In genomic region chr22:50017701-50018224, GRCh38 we compare ENCODE assay signal across 22 cellular contexts. TPM values are rescaled to one million over a fixed set of nuclear protein-coding genes. Genes with fewer than 3 reads are reported as not detected.
DNase-seq lines count a peak whose midpoint lies in the region; ATAC-seq lines count a peak whose summit lies in the region.
"Had no signal": no experiment of that assay in that cellular context is flagged by ENCODE, and none has a peak within 500 bp of the region (broad histone marks: within the 10 kb centered on the region; RNA-seq: fewer than 3 reads in every experiment).

No MANE protein-coding gene starts in this region.

- peaks cover 30% of the 10 kb centered on the region for H3K4me1 Mint-ChIP-seq in activated naive CD4-positive, alpha-beta T cell treated with anti-CD3 and anti-CD28 coated beads, Interleukin-2, amount 10 ng/mL, durations not matched to agents 7 days and 5 days
- H3K4me1 Mint-ChIP-seq in T-cell: peaks cover 12 to 24% (median 14%) of the 10 kb centered on the region in 3 donors
- H3K4me1 Mint-ChIP-seq in stimulated activated naive CD8-positive, alpha-beta T cell treated with anti-CD3 and anti-CD28 coated beads, Interleukin-15, Interleukin-2, amounts not matched to agents 100 ng/mL and 50 ng/mL, for 24 hours (ENCODE audit: low read depth): peaks cover 5% of the 10 kb centered on the region

- peaks cover 30% of the 10 kb centered on the region for H3K27me3 Mint-ChIP-seq in activated naive CD4-positive, alpha-beta T cell treated with anti-CD3 and anti-CD28 coated beads, Interleukin-2, amount 10 ng/mL, durations not matched to agents 7 days and 5 days
- H3K27me3 Mint-ChIP-seq in T-cell: peaks cover 0 to 8% of the 10 kb centered on the region in 2 donors
- no peaks in the 10 kb centered on the region for H3K27me3 Mint-ChIP-seq in stimulated activated naive CD8-positive, alpha-beta T cell treated with anti-CD3 and anti-CD28 coated beads, Interleukin-15, Interleukin-2, amounts not matched to agents 100 ng/mL and 50 ng/mL, for 24 hours

- no peak overlapping the region for H3K4me3 ChIP-seq in effector memory CD4-positive, alpha-beta T cell (ENCODE audit: insufficient read depth, low read depth, low read length, poor library complexity, severe bottlenecking)
- H3K4me3 ChIP-seq: hepatocyte, left ventricle myocardium inferior, thoracic aorta had no signal

- DNase-seq in activated naive CD4-positive, alpha-beta T cell treated with anti-CD3 and anti-CD28 coated beads, Interleukin-2, amount 10 ng/mL, durations not matched to agents 7 days and 5 days: no peak
- no peak for DNase-seq in activated naive CD4-positive, alpha-beta T cell (lab: John Stamatoyannopoulos, UW)
- DNase-seq in T-cell (no peak), COLO668 (lab: John Stamatoyannopoulos, UW; ENCODE audit: unreplicated experiment) (no peak), cerebellar nuclear complex (lab: John Stamatoyannopoulos, UW) (no peak)
- DNase-seq in effector memory CD4-positive, alpha-beta T cell: no peak
- DNase-seq: foreskin fibroblast, HFFc6, midbrain, NCI-H1694, NCI-H526 had no signal

- CTCF ChIA-PET in activated naive CD4-positive, alpha-beta T cell treated with anti-CD3 and anti-CD28 coated beads, Interleukin-2, amount 10 ng/mL, durations not matched to agents 7 days and 5 days (lab: Charles Lee): interaction anchor here (1.0 kb wide), 1 partner anchor 86 kb away, joined by 5 read pairs; no protein-coding TSS in a partner anchor
- CTCF ChIA-PET in T-cell (lab: Charles Lee): interaction anchor here in 1 of 2 donors (0.5 kb wide), 1 partner anchor 10 kb away, joined by 3 read pairs; no protein-coding TSS in a partner anchor

- peaks cover 8% of the 10 kb centered on the region for H3K27me3 ChIP-seq in effector memory CD4-positive, alpha-beta T cell (replicated peaks; ENCODE audit: control insufficient read depth, insufficient read depth, low read length, poor library complexity, severe bottlenecking)

- H3K4me3 Mint-ChIP-seq in activated naive CD4-positive, alpha-beta T cell treated with anti-CD3 and anti-CD28 coated beads, Interleukin-2, amount 10 ng/mL, durations not matched to agents 7 days and 5 days: no peak overlapping the region
- peak overlapping the region in 1 of 3 donors; percentile 15 for H3K4me3 Mint-ChIP-seq in T-cell
- peak overlapping the region; percentile 74 for H3K4me3 Mint-ChIP-seq in stimulated activated naive CD8-positive, alpha-beta T cell treated with anti-CD3 and anti-CD28 coated beads, Interleukin-15, Interleukin-2, amounts not matched to agents 100 ng/mL and 50 ng/mL, for 24 hours
- H3K4me3 Mint-ChIP-seq: HFFc6; T-helper 1 cell treated with Interleukin-12 subunit alpha and Interleukin-12 subunit beta and Interleukin-4 antibody, amounts not matched to agents 30 μg/mL and 1 μg/mL, for 36 hours had no signal

- no peaks in the 10 kb centered on the region for H3K36me3 ChIP-seq in effector memory CD4-positive, alpha-beta T cell (ENCODE audit: control insufficient read depth, insufficient read depth, low read length)
- H3K36me3 ChIP-seq: left ventricle myocardium inferior, thoracic aorta had no signal

- no peaks in the 10 kb centered on the region for H3K9me3 ChIP-seq in effector memory CD4-positive, alpha-beta T cell (ENCODE audit: control insufficient read depth, low read length)
- H3K9me3 ChIP-seq: left ventricle myocardium inferior, thoracic aorta had no signal

- POLR2A ChIA-PET in T-cell (lab: Charles Lee): interaction anchor here in 1 of 2 donors (0.6 to 0.7 kb wide), 2 partner anchors 14 to 88 kb away, joined by 3 to 5 read pairs; no protein-coding TSS in a partner anchor

- peak overlapping the region; percentile 39 for H3K27ac ChIP-seq in effector memory CD4-positive, alpha-beta T cell (ENCODE audit: insufficient read depth, low read length, poor library complexity, severe bottlenecking)
- H3K27ac ChIP-seq: hepatocyte, left ventricle myocardium inferior, thoracic aorta had no signal

- H3K27ac Mint-ChIP-seq in activated naive CD4-positive, alpha-beta T cell treated with anti-CD3 and anti-CD28 coated beads, Interleukin-2, amount 10 ng/mL, durations not matched to agents 7 days and 5 days: peak overlapping the region; percentile 63
- H3K27ac Mint-ChIP-seq in T-cell: peak overlapping the region; percentile 80 to 83
- H3K27ac Mint-ChIP-seq in stimulated activated naive CD8-positive, alpha-beta T cell treated with anti-CD3 and anti-CD28 coated beads, Interleukin-15, Interleukin-2, amounts not matched to agents 100 ng/mL and 50 ng/mL, for 24 hours: no peak overlapping the region
- H3K27ac Mint-ChIP-seq: CD14-positive monocyte; HFFc6; progenitor cell of endocrine pancreas; T-helper 1 cell treated with Interleukin-12 subunit alpha and Interleukin-12 subunit beta and Interleukin-4 antibody, amounts not matched to agents 30 μg/mL and 1 μg/mL, for 36 hours had no signal

- peaks cover 29% of the 10 kb centered on the region for H3K4me1 ChIP-seq in effector memory CD4-positive, alpha-beta T cell (ENCODE audit: control insufficient read depth, insufficient read depth, low read length, poor library complexity, severe bottlenecking)

- H3K9me3 Mint-ChIP-seq in activated naive CD4-positive, alpha-beta T cell treated with anti-CD3 and anti-CD28 coated beads, Interleukin-2, amount 10 ng/mL, durations not matched to agents 7 days and 5 days: no peaks in the 10 kb centered on the region
- no peaks in the 10 kb centered on the region for H3K9me3 Mint-ChIP-seq in T-cell
- no peaks in the 10 kb centered on the region for H3K9me3 Mint-ChIP-seq in stimulated activated naive CD8-positive, alpha-beta T cell treated with anti-CD3 and anti-CD28 coated beads, Interleukin-15, Interleukin-2, amounts not matched to agents 100 ng/mL and 50 ng/mL, for 24 hours
- H3K9me3 Mint-ChIP-seq: HFFc6 had no signal

- H3K36me3 Mint-ChIP-seq in activated naive CD4-positive, alpha-beta T cell treated with anti-CD3 and anti-CD28 coated beads, Interleukin-2, amount 10 ng/mL, durations not matched to agents 7 days and 5 days: no peaks in the 10 kb centered on the region
- no peaks in the 10 kb centered on the region for H3K36me3 Mint-ChIP-seq in T-cell
- H3K36me3 Mint-ChIP-seq in stimulated activated naive CD8-positive, alpha-beta T cell treated with anti-CD3 and anti-CD28 coated beads, Interleukin-15, Interleukin-2, amounts not matched to agents 100 ng/mL and 50 ng/mL, for 24 hours (ENCODE audit: low read depth): peaks cover 4% of the 10 kb centered on the region
- H3K36me3 Mint-ChIP-seq: CD14-positive monocyte had no signal

- ATAC-seq in T-cell (replicated peaks in 1 of 4) (no peak), GM19452 (IDR thresholded peaks at IDR 0.05; ENCODE audit: unreplicated experiment) (no peak)

RNA-seq across cellular contexts. Expression of gene IL17REL, which starts 5.2 kb away (rescaled TPM):
- total RNA-seq in T-cell: under 1 TPM in 1 of 5 donors, not detected in 4; 0.10 TPM
- total RNA-seq: dermis microvascular lymphatic vessel endothelial cell, epithelial cell of proximal tubule, hepatocyte, HFFc6, left ventricle myocardium inferior, SK-MEL-5, thoracic aorta had no signal

RNA-seq across cellular contexts. Expression of gene TTLL8, which starts 40.3 kb away (rescaled TPM):
- total RNA-seq in T-cell: not detected
- total RNA-seq: dermis microvascular lymphatic vessel endothelial cell, epithelial cell of proximal tubule, hepatocyte, HFFc6, left ventricle myocardium inferior, progenitor cell of endocrine pancreas, SK-MEL-5, thoracic aorta had no signal

RNA-seq across cellular contexts. Expression of gene PIM3, which starts 57.2 kb away (rescaled TPM):
- total RNA-seq in T-cell: 100 to 1,000 TPM in 2 of 5 donors, 10 to 100 TPM in 3; 61.5 to 167 (median 65.0) TPM
